In the genomic region with DNA sequence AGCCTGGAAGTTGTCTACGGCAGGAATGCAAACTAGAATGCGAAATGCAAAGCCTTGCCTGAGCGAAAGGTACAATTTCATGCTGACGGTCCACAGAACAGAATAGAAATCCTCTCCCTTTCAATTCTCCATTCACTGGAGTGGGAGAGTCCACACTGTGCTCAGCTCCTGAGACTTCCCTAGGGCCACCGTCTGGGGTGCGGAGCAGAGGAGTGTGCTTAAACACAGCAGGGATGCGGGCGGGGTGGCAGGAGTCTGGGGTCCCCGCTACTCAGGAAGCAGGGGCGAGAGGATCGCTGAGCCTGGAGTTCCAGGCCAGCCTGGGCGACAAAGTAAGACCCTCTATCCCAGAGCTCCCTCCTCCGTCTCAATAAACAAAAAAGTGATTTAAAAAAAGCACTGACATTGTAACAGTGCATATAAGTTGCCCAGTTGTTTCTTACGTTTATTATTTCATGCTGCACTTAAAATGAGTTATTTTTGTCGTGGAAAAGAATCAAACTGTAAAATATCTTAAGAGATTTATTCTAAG, we compare ENCODE assay signal across 1 cellular context.
TF ChIP-seq lines count a peak whose summit lies in the region.

No MANE protein-coding gene starts in this region.

TF ChIP-seq in HepG2, 621 proteins besides CTCF, POLR2A, EP300 and RAD21 (continued from another document):
- TF ChIP-seq, protein P1, sequence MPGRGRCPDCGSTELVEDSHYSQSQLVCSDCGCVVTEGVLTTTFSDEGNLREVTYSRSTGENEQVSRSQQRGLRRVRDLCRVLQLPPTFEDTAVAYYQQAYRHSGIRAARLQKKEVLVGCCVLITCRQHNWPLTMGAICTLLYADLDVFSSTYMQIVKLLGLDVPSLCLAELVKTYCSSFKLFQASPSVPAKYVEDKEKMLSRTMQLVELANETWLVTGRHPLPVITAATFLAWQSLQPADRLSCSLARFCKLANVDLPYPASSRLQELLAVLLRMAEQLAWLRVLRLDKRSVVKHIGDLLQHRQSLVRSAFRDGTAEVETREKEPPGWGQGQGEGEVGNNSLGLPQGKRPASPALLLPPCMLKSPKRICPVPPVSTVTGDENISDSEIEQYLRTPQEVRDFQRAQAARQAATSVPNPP (CRISPR knock-in tag; IDR thresholded peaks at IDR 0.05): 0 out of 2 replicates have a peak, but pooled peaks have one; percentile 14
- TF ChIP-seq KDM4B (CRISPR knock-in tag; IDR thresholded peaks at IDR 0.05) (no peak), SIX1 (CRISPR knock-in tag; IDR thresholded peaks at IDR 0.05; ENCODE audit: borderline replicate concordance) (no peak), TSC22D2 (CRISPR knock-in tag; IDR thresholded peaks at IDR 0.05; ENCODE audit: borderline replicate concordance) (no peak), CCDC6 (CRISPR knock-in tag; IDR thresholded peaks at IDR 0.05) (no peak), ZBTB34 (CRISPR knock-in tag; IDR thresholded peaks at IDR 0.05) (no peak), NAIF1 (CRISPR knock-in tag; IDR thresholded peaks at IDR 0.05; ENCODE audit: borderline replicate concordance) (no peak; the same call in 1 of the 2 replicates), CREM (IDR thresholded peaks at IDR 0.05) (no peak), CREM (CRISPR knock-in tag; IDR thresholded peaks at IDR 0.05) (no peak), KDM5A (IDR thresholded peaks at IDR 0.05; ENCODE audit: borderline replicate concordance, low read length) (no peak), AGO1 (IDR thresholded peaks at IDR 0.05; ENCODE audit: low read depth, low read length, poor library complexity, severe bottlenecking) (no peak), ZNF598 (CRISPR knock-in tag; IDR thresholded peaks at IDR 0.05; ENCODE audit: borderline replicate concordance) (0 out of 2 replicates have a peak, but pooled peaks have one; percentile 9), HMGXB3 (CRISPR knock-in tag; IDR thresholded peaks at IDR 0.05; ENCODE audit: borderline replicate concordance) (no peak), ZFP1 (CRISPR knock-in tag; IDR thresholded peaks at IDR 0.05) (no peak), ZSCAN5A (CRISPR knock-in tag; IDR thresholded peaks at IDR 0.05; ENCODE audit: borderline replicate concordance) (0 out of 2 replicates have a peak, but pooled peaks have one; percentile 12), TBL1XR1 (IDR thresholded peaks at IDR 0.05; ENCODE audit: borderline replicate concordance, low read length, partially characterized antibody) (no peak)
